9 cellular contexts compared by ENCODE assay signal in genomic region chr3:169759256-169759655, GRCh38. TPM values are rescaled to one million over a fixed set of nuclear protein-coding genes. Genes with fewer than 3 reads are reported as not detected.
DNase-seq lines count a peak whose midpoint lies in the region; ATAC-seq lines count a peak whose summit lies in the region.
"Had no signal": no experiment of that assay in that cellular context is flagged by ENCODE, and none has a peak within 500 bp of the region (broad histone marks: within the 10 kb centered on the region; RNA-seq: fewer than 3 reads in every experiment).

No MANE protein-coding gene starts in this region.

- H3K9me3 Mint-ChIP-seq in activated T-helper 1 cell treated with anti-CD3 and anti-CD28 coated beads, Interleukin-12 subunit alpha, Interleukin-12 subunit beta, Interleukin-2, Interleukin-4 antibody, amounts not matched to agents 30 ng/mL and 10 ng/mL and 1 ng/mL, durations not matched to agents 14 hours and 24 hours and 36 hours, result no peaks in the 10 kb centered on the region

- in situ Hi-C loops in ACHN (cut with HindIII; ENCODE audit: low pct_ligation_motif_present, low pct_unique_long_range_greater_than_20kb, low sequenced_read_pairs), result no loop called here

- intact Hi-C loops in activated T-helper 1 cell treated with anti-CD3 and anti-CD28 coated beads, Interleukin-12 subunit alpha, Interleukin-12 subunit beta, Interleukin-2, Interleukin-4 antibody, amounts not matched to agents 30 ng/mL and 10 ng/mL and 1 ng/mL, durations not matched to agents 14 hours and 24 hours and 36 hours (cut with micrococcal nuclease), result loop anchor here (2.0 kb wide), 1 partner anchor 14 kb away; the partner anchor contains the start of gene MYNN

- H3K4me1 Mint-ChIP-seq in activated T-helper 1 cell treated with anti-CD3 and anti-CD28 coated beads, Interleukin-12 subunit alpha, Interleukin-12 subunit beta, Interleukin-2, Interleukin-4 antibody, amounts not matched to agents 30 ng/mL and 10 ng/mL and 1 ng/mL, durations not matched to agents 14 hours and 24 hours and 36 hours (ENCODE audit: low read depth), result peaks cover 23% of the 10 kb centered on the region

- DNase-seq in A172 (ENCODE audit: low spot score), result peak; percentile 81
- no peak for DNase-seq in activated T-helper 1 cell treated with anti-CD3 and anti-CD28 coated beads, Interleukin-12 subunit alpha, Interleukin-12 subunit beta, Interleukin-2, Interleukin-4 antibody, amounts not matched to agents 30 ng/mL and 10 ng/mL and 1 ng/mL, durations not matched to agents 14 hours and 24 hours and 36 hours (ENCODE audit: low spot score)
- no peak for DNase-seq in NAMALWA (ENCODE audit: low spot score)
- no peak for DNase-seq in ACHN
- no peak for DNase-seq in stimulated activated CD4-positive, alpha-beta T cell treated with anti-CD3 and anti-CD28 coated beads, Interleukin-12 subunit alpha, Interleukin-12 subunit beta, amount 100 ng/mL, for 4 hours
- DNase-seq in NCI-H1417 treated with DMSO at 0.1 percent for 48 hours (lab: John Stamatoyannopoulos, UW), result no peak
- DNase-seq: substantia nigra had no signal

- H3K36me3 Mint-ChIP-seq in activated T-helper 1 cell treated with anti-CD3 and anti-CD28 coated beads, Interleukin-12 subunit alpha, Interleukin-12 subunit beta, Interleukin-2, Interleukin-4 antibody, amounts not matched to agents 30 ng/mL and 10 ng/mL and 1 ng/mL, durations not matched to agents 14 hours and 24 hours and 36 hours (ENCODE audit: low read depth), result no peaks in the 10 kb centered on the region

- H3K27me3 Mint-ChIP-seq in activated T-helper 1 cell treated with anti-CD3 and anti-CD28 coated beads, Interleukin-12 subunit alpha, Interleukin-12 subunit beta, Interleukin-2, Interleukin-4 antibody, amounts not matched to agents 30 ng/mL and 10 ng/mL and 1 ng/mL, durations not matched to agents 14 hours and 24 hours and 36 hours (ENCODE audit: insufficient read depth), result peaks cover 11% of the 10 kb centered on the region

- peak overlapping the region; percentile 2 for H3K4me3 Mint-ChIP-seq in activated T-helper 1 cell treated with anti-CD3 and anti-CD28 coated beads, Interleukin-12 subunit alpha, Interleukin-12 subunit beta, Interleukin-2, Interleukin-4 antibody, amounts not matched to agents 30 ng/mL and 10 ng/mL and 1 ng/mL, durations not matched to agents 14 hours and 24 hours and 36 hours

- peak overlapping the region; percentile 38 for H3K27ac Mint-ChIP-seq in activated T-helper 1 cell treated with anti-CD3 and anti-CD28 coated beads, Interleukin-12 subunit alpha, Interleukin-12 subunit beta, Interleukin-2, Interleukin-4 antibody, amounts not matched to agents 30 ng/mL and 10 ng/mL and 1 ng/mL, durations not matched to agents 14 hours and 24 hours and 36 hours

- ATAC-seq in GM19455 (IDR thresholded peaks at IDR 0.05; ENCODE audit: unreplicated experiment), result peak; percentile 37
- peak; percentile 41 for ATAC-seq in HG03439 (IDR thresholded peaks at IDR 0.05; ENCODE audit: unreplicated experiment)

RNA-seq across cellular contexts. Expression of gene TERC, which starts 5.6 kb away (rescaled TPM):
- total RNA-seq in A172 (2014; rRNA removed; shearing (Covaris generic)), result 145 and 302 TPM in 2 replicates
- total RNA-seq in activated T-helper 1 cell treated with anti-CD3 and anti-CD28 coated beads, Interleukin-12 subunit alpha, Interleukin-12 subunit beta, Interleukin-2, Interleukin-4 antibody, amounts not matched to agents 30 ng/mL and 10 ng/mL and 1 ng/mL, durations not matched to agents 14 hours and 24 hours and 36 hours, result 3.1 and 3.4 TPM in 2 replicates

RNA-seq across cellular contexts. Expression of gene ACTRT3, which starts 10.1 kb away (rescaled TPM):
- 2.9 and 3.3 TPM in 2 replicates for total RNA-seq in A172 (2014; rRNA removed; shearing (Covaris generic))
- 1.1 and 1.3 TPM in 2 replicates for total RNA-seq in activated T-helper 1 cell treated with anti-CD3 and anti-CD28 coated beads, Interleukin-12 subunit alpha, Interleukin-12 subunit beta, Interleukin-2, Interleukin-4 antibody, amounts not matched to agents 30 ng/mL and 10 ng/mL and 1 ng/mL, durations not matched to agents 14 hours and 24 hours and 36 hours

RNA-seq across cellular contexts. Expression of gene MYNN, which starts 13.9 kb away (rescaled TPM):
- 24.0 and 30.9 TPM in 2 replicates for total RNA-seq in A172 (2014; rRNA removed; shearing (Covaris generic))
- 14.5 and 16.8 TPM in 2 replicates for total RNA-seq in activated T-helper 1 cell treated with anti-CD3 and anti-CD28 coated beads, Interleukin-12 subunit alpha, Interleukin-12 subunit beta, Interleukin-2, Interleukin-4 antibody, amounts not matched to agents 30 ng/mL and 10 ng/mL and 1 ng/mL, durations not matched to agents 14 hours and 24 hours and 36 hours

RNA-seq across cellular contexts. Expression of gene LRRIQ4, which starts 53.4 kb away (rescaled TPM):
- not detected in 2 replicates for total RNA-seq in A172 (2014; rRNA removed; shearing (Covaris generic))
- 0.10 and 0.12 TPM in 2 replicates for total RNA-seq in activated T-helper 1 cell treated with anti-CD3 and anti-CD28 coated beads, Interleukin-12 subunit alpha, Interleukin-12 subunit beta, Interleukin-2, Interleukin-4 antibody, amounts not matched to agents 30 ng/mL and 10 ng/mL and 1 ng/mL, durations not matched to agents 14 hours and 24 hours and 36 hours

RNA-seq across cellular contexts. Expression of gene LRRC34, which starts 53.4 kb away (rescaled TPM):
- not detected in 2 replicates for total RNA-seq in A172 (2014; rRNA removed; shearing (Covaris generic))
- 2.8 and 2.9 TPM in 2 replicates for total RNA-seq in activated T-helper 1 cell treated with anti-CD3 and anti-CD28 coated beads, Interleukin-12 subunit alpha, Interleukin-12 subunit beta, Interleukin-2, Interleukin-4 antibody, amounts not matched to agents 30 ng/mL and 10 ng/mL and 1 ng/mL, durations not matched to agents 14 hours and 24 hours and 36 hours

Comparison
In these comparisons a context has a peak if more than half of its experiments do, and no peak if none do; other contexts are left out.
1. RNA of gene TERC, which starts 5.6 kb away (total RNA-seq): 145 to 302 TPM in A172; 3.1 to 3.4 TPM in activated T-helper 1 cell treated with anti-CD3 and anti-CD28 coated beads, Interleukin-12 subunit alpha, Interleukin-12 subunit beta, Interleukin-2, Interleukin-4 antibody, amounts not matched to agents 30 ng/mL and 10 ng/mL and 1 ng/mL, durations not matched to agents 14 hours and 24 hours and 36 hours; every median in the first group is over 10 times any median in the second.